30 cellular contexts compared by ENCODE assay signal in genomic region chr4:24840826-24841587, GRCh38. TPM values are rescaled to one million over a fixed set of nuclear protein-coding genes. Genes with fewer than 3 reads are reported as not detected.
DNase-seq lines count a peak whose midpoint lies in the region; ATAC-seq and TF ChIP-seq lines count a peak whose summit lies in the region.
"Had no signal": no experiment of that assay in that cellular context is flagged by ENCODE, and none has a peak within 500 bp of the region (broad histone marks: within the 10 kb centered on the region; RNA-seq: fewer than 3 reads in every experiment).

No MANE protein-coding gene starts in this region.

- H3K4me3 ChIP-seq in ascending aorta (no peak overlapping the region), gastroesophageal sphincter (no peak overlapping the region), mammary epithelial cell (replicated peaks in 1 of 3; ENCODE audit: insufficient read depth in 1 of 3, low read depth in 2 of 3, low read length in 3 of 3) (no peak overlapping the region)
- H3K4me3 ChIP-seq: adrenal gland, breast epithelium, GM23248, MG63, psoas muscle, upper lobe of right lung had no signal

- no peak overlapping the region for H3K9ac ChIP-seq in mammary epithelial cell (ENCODE audit: insufficient read depth, low read length)
- H3K9ac ChIP-seq: GM23248 had no signal

- H2AFZ ChIP-seq in mammary epithelial cell (ENCODE audit: low read depth, low read length) = no peak overlapping the region
- H2AFZ ChIP-seq: GM23248 had no signal

- H3K36me3 ChIP-seq in ascending aorta (peaks cover 0 to 5% of the 10 kb centered on the region in 2 donors), gastroesophageal sphincter (peaks cover 0 to 21% of the 10 kb centered on the region in 2 donors), mammary epithelial cell (ENCODE audit: insufficient read depth, low read length) (no peaks in the 10 kb centered on the region)
- H3K36me3 ChIP-seq: adrenal gland, breast epithelium, MG63 had no signal

- no TSS peak for BruUV-seq in mammary epithelial cell (replicated peaks; lab: Mats Ljungman, UMichigan)

- intact Hi-C loops in ascending aorta (cut with DNase I) (no loop called here), mammary epithelial cell (cut with micrococcal nuclease) (no loop called here)

- H3K4me1 Mint-ChIP-seq in stimulated activated naive B cell treated with anti-CD40 and anti-IgM and Interleukin-4, amounts not matched to agents 10 μg/mL and 1 μg/mL and 100 μg/mL, for 72 hours = peaks cover 5 to 6% of the 10 kb centered on the region in 2 donors
- H3K4me1 Mint-ChIP-seq: naive B cell had no signal

- no peak overlapping the region for H3K4me3 Mint-ChIP-seq in stimulated activated naive B cell treated with anti-CD40 and anti-IgM and Interleukin-4, amounts not matched to agents 10 μg/mL and 1 μg/mL and 100 μg/mL, for 72 hours
- H3K4me3 Mint-ChIP-seq: activated CD4-positive, alpha-beta memory T cell treated with anti-CD3 and anti-CD28 coated beads for 36 hours; activated naive CD4-positive, alpha-beta T cell treated with anti-CD3 and anti-CD28 coated beads for 36 hours; activated T-helper 1 cell treated with anti-CD3 and anti-CD28 coated beads, Interleukin-12 subunit alpha, Interleukin-12 subunit beta, Interleukin-2, Interleukin-4 antibody, amounts not matched to agents 30 ng/mL and 10 ng/mL and 1 ng/mL, durations not matched to agents 14 hours and 24 hours and 36 hours; naive B cell had no signal

- DNase-seq in DMS53 (lab: John Stamatoyannopoulos, UW) (peak; percentile 70), ascending aorta (ENCODE audit: low spot score in 2 of 2) (no peak), NCI-H748 (lab: John Stamatoyannopoulos, UW; ENCODE audit: unreplicated experiment) (no peak), mammary epithelial cell (no peak)
- DNase-seq in stimulated activated naive B cell treated with anti-CD40 and anti-IgM and Interleukin-4, amounts not matched to agents 10 μg/mL and 1 μg/mL and 100 μg/mL, for 72 hours = no peak
- DNase-seq in activated T-cell treated with anti-CD3 and anti-CD28 coated beads, Interleukin-2, amount 50 U/mL, for 48 hours = no peak
- DNase-seq: activated CD4-positive, alpha-beta memory T cell treated with anti-CD3 and anti-CD28 coated beads for 36 hours; activated CD4-positive, alpha-beta T cell treated with anti-CD3 and anti-CD28 coated beads for 1 hour; activated CD8-positive, alpha-beta memory T cell treated with anti-CD3 and anti-CD28 coated beads, Interleukin-2, amount 50 U/mL, for 4 hours; activated naive CD4-positive, alpha-beta T cell treated with anti-CD3 and anti-CD28 coated beads for 36 hours; adrenal gland; EL; GM23248; KG1; MG63; midbrain; naive B cell; NCI-H1105 treated with DMSO at 0.1 percent for 48 hours; NCI-H1930; NK-92 treated with Interleukin-12 subunit alpha and Interleukin-12 subunit beta, amount 100 ng/mL, for 24 hours; psoas muscle; Right ventricle myocardium superior; stimulated activated CD4-positive, alpha-beta T cell treated with anti-CD3 and anti-CD28 coated beads, Interleukin-4, amount 100 ng/mL, for 4 hours; upper lobe of right lung had no signal

- no peak overlapping the region for H3K4me2 ChIP-seq in mammary epithelial cell (ENCODE audit: insufficient read depth, low read depth, low read length)

- H3K4me1 ChIP-seq in ascending aorta (peaks cover 0 to 15% of the 10 kb centered on the region in 2 donors), gastroesophageal sphincter (peaks cover 0 to 55% (median under 1%) of the 10 kb centered on the region in 3 donors), mammary epithelial cell (ENCODE audit: insufficient read depth, low read length) (no peaks in the 10 kb centered on the region)
- H3K4me1 ChIP-seq: adrenal gland, breast epithelium, psoas muscle had no signal

- H3K79me2 ChIP-seq in mammary epithelial cell (ENCODE audit: insufficient read depth, low read length) = no peaks in the 10 kb centered on the region

- no peak for TF ChIP-seq CTCF in ascending aorta (IDR thresholded peaks at IDR 0.05)
- TF ChIP-seq CTCF in gastroesophageal sphincter (IDR thresholded peaks at IDR 0.05) = peak in 1 of 4 experiments; percentile 13
- TF ChIP-seq CTCF in mammary epithelial cell (conservative IDR thresholded peaks at IDR 0.05 in 1 of 2, IDR thresholded peaks at IDR 0.05 in 1 of 2; ENCODE audit: extremely low read depth in 1 of 2, insufficient read depth in 1 of 2, low read depth in 1 of 2, low read length in 2 of 2) = no peak

- in situ Hi-C loops in mammary epithelial cell (cut with MboI; ENCODE audit: low sequenced_read_pairs in 2 of 2) = no loop called here

- TF ChIP-seq EP300 in gastroesophageal sphincter (IDR thresholded peaks at IDR 0.05) = no peak

- H3K27me3 ChIP-seq in ascending aorta = no peaks in the 10 kb centered on the region
- no peaks in the 10 kb centered on the region for H3K27me3 ChIP-seq in gastroesophageal sphincter
- no peaks in the 10 kb centered on the region for H3K27me3 ChIP-seq in mammary epithelial cell (ENCODE audit: insufficient read depth, low read length)
- H3K27me3 ChIP-seq: adrenal gland, breast epithelium, MG63, upper lobe of right lung had no signal

- no peaks in the 10 kb centered on the region for H3K9me3 ChIP-seq in ascending aorta
- H3K9me3 ChIP-seq in gastroesophageal sphincter = no peaks in the 10 kb centered on the region
- H3K9me3 ChIP-seq in mammary epithelial cell (replicated peaks; ENCODE audit: insufficient read depth, low read length) = no peaks in the 10 kb centered on the region
- H3K9me3 ChIP-seq: adrenal gland, breast epithelium, MG63, psoas muscle, upper lobe of right lung had no signal

- dilution Hi-C loops in mammary epithelial cell (cut with HindIII; ENCODE audit: low sequenced_read_pairs) = no loop called here

- WGBS in gastroesophageal sphincter (ENCODE audit: low coverage in 1 of 2), 2 donors = 29 to 56% methylated on average over 3 of the region's 3 CpGs
- WGBS in mammary epithelial cell (ENCODE audit: low coverage, missing lambda C conversion rate) = 82% methylated on average over 3 of the region's 3 CpGs

- H3K27ac ChIP-seq in ascending aorta = peak overlapping the region; percentile 48 to 58
- H3K27ac ChIP-seq in gastroesophageal sphincter = peak overlapping the region in 3 of 4 donors; percentile 3 to 53 (median 42)
- H3K27ac ChIP-seq in mammary epithelial cell (ENCODE audit: insufficient read depth, low read depth, low read length) = no peak overlapping the region
- H3K27ac ChIP-seq: adrenal gland, breast epithelium, GM23248, psoas muscle, upper lobe of right lung had no signal

- H3K36me3 Mint-ChIP-seq in stimulated activated naive B cell treated with anti-CD40 and anti-IgM and Interleukin-4, amounts not matched to agents 10 μg/mL and 1 μg/mL and 100 μg/mL, for 72 hours = no peaks in the 10 kb centered on the region
- H3K36me3 Mint-ChIP-seq: activated CD4-positive, alpha-beta memory T cell treated with anti-CD3 and anti-CD28 coated beads for 36 hours; naive B cell had no signal

- no peaks in the 10 kb centered on the region for H3K27me3 Mint-ChIP-seq in stimulated activated naive B cell treated with anti-CD40 and anti-IgM and Interleukin-4, amounts not matched to agents 10 μg/mL and 1 μg/mL and 100 μg/mL, for 72 hours
- H3K27me3 Mint-ChIP-seq: activated CD4-positive, alpha-beta memory T cell treated with anti-CD3 and anti-CD28 coated beads for 36 hours; naive B cell had no signal

- H3K9me3 Mint-ChIP-seq in stimulated activated naive B cell treated with anti-CD40 and anti-IgM and Interleukin-4, amounts not matched to agents 10 μg/mL and 1 μg/mL and 100 μg/mL, for 72 hours = no peaks in the 10 kb centered on the region
- H3K9me3 Mint-ChIP-seq: activated CD4-positive, alpha-beta memory T cell treated with anti-CD3 and anti-CD28 coated beads for 36 hours; activated naive CD4-positive, alpha-beta T cell treated with anti-CD3 and anti-CD28 coated beads for 36 hours; activated T-helper 1 cell treated with anti-CD3 and anti-CD28 coated beads, Interleukin-12 subunit alpha, Interleukin-12 subunit beta, Interleukin-2, Interleukin-4 antibody, amounts not matched to agents 30 ng/mL and 10 ng/mL and 1 ng/mL, durations not matched to agents 14 hours and 24 hours and 36 hours had no signal

- CTCF ChIA-PET in mammary epithelial cell (lab: Charles Lee; ENCODE audit: low non-redundant PET) = no interaction called here

- no peak for TF ChIP-seq POLR2A in gastroesophageal sphincter (IDR thresholded peaks at IDR 0.05)

- ATAC-seq in gastroesophageal sphincter (no peak), GM18517 (IDR thresholded peaks at IDR 0.05; ENCODE audit: unreplicated experiment) (no peak)
- peak; percentile 26 to 39 for ATAC-seq in stimulated activated naive B cell treated with anti-CD40 and anti-IgM and Interleukin-4, amounts not matched to agents 10 μg/mL and 1 μg/mL and 100 μg/mL, for 72 hours (replicated peaks)
- ATAC-seq: psoas muscle, upper lobe of right lung had no signal

- H4K20me1 ChIP-seq in mammary epithelial cell (ENCODE audit: insufficient read depth, low read length) = no peaks in the 10 kb centered on the region

- no peak overlapping the region for H3K27ac Mint-ChIP-seq in stimulated activated naive B cell treated with anti-CD40 and anti-IgM and Interleukin-4, amounts not matched to agents 10 μg/mL and 1 μg/mL and 100 μg/mL, for 72 hours
- H3K27ac Mint-ChIP-seq: activated CD4-positive, alpha-beta memory T cell treated with anti-CD3 and anti-CD28 coated beads for 36 hours; activated naive CD4-positive, alpha-beta T cell treated with anti-CD3 and anti-CD28 coated beads for 36 hours; activated T-helper 1 cell treated with anti-CD3 and anti-CD28 coated beads, Interleukin-12 subunit alpha, Interleukin-12 subunit beta, Interleukin-2, Interleukin-4 antibody, amounts not matched to agents 30 ng/mL and 10 ng/mL and 1 ng/mL, durations not matched to agents 14 hours and 24 hours and 36 hours; naive B cell had no signal

RNA-seq across cellular contexts. Expression of gene SOD3, which starts 45.6 kb away (rescaled TPM):
- total RNA-seq in ascending aorta = 893 TPM
- total RNA-seq in gastroesophageal sphincter = 100 to 1,000 TPM; 199 to 801 (median 448) TPM
- under 1 TPM in 1 of 2 donors, not detected in 1; 0.17 TPM for total RNA-seq in mammary epithelial cell
- polyA plus RNA-seq in mammary epithelial cell = not detected
- polyA minus RNA-seq in mammary epithelial cell = not detected
- total RNA-seq: activated CD4-positive, alpha-beta memory T cell treated with anti-CD3 and anti-CD28 coated beads for 36 hours; activated naive CD4-positive, alpha-beta T cell treated with anti-CD3 and anti-CD28 coated beads for 36 hours; activated T-helper 1 cell treated with anti-CD3 and anti-CD28 coated beads, Interleukin-12 subunit alpha, Interleukin-12 subunit beta, Interleukin-2, Interleukin-4 antibody, amounts not matched to agents 30 ng/mL and 10 ng/mL and 1 ng/mL, durations not matched to agents 14 hours and 24 hours and 36 hours; endothelial cell of umbilical vein; T-helper 2 cell treated with Interferon-gamma antibody and Interleukin-4, amounts not matched to agents 100 ng/mL and 5 ng/mL, for 36 hours had no signal
- polyA plus RNA-seq: endothelial cell of umbilical vein had no signal

Comparison
In these comparisons a context has a peak if more than half of its experiments do, and no peak if none do; other contexts are left out.
1. ATAC-seq: peak in stimulated activated naive B cell treated with anti-CD40 and anti-IgM and Interleukin-4, amounts not matched to agents 10 μg/mL and 1 μg/mL and 100 μg/mL, for 72 hours (2 of 2); none in gastroesophageal sphincter (single experiment) and GM18517 (single experiment).
2. RNA of gene SOD3, which starts 45.6 kb away (total RNA-seq): 893 TPM in ascending aorta (single experiment) and 199 to 801 TPM in gastroesophageal sphincter; 0.17 TPM in mammary epithelial cell; every median in the first group is over 100 times any median in the second.